In the genomic region with DNA sequence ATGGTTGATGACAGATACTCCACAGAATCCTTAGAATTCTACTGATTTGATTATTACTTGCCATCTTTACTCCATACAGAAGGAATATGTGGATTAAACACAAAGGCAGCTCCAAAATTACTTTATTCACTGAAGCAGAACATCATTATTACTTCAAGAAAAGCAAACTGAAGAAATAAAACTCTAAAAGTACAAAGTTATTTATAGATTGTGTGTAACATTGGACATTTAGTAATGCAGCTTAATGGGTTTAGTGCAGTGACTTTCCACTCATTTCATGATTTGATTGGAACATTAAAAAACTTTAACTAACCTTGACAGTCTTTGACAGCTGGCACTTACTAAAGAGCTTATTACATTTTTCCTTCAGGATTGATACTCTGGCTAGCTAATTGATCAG, we compare ENCODE assay signal across 14 cellular contexts.
"Had no signal": no experiment of that assay in that cellular context is flagged by ENCODE, and none has a peak within 500 bp of the region (broad histone marks: within the 10 kb centered on the region; RNA-seq: fewer than 3 reads in every experiment).

No MANE protein-coding gene starts in this region.

- H3K9ac ChIP-seq: parathyroid adenoma had no signal

- ATAC-seq: activated CD4-positive, CD25-positive, alpha-beta regulatory T cell treated with anti-CD3 and anti-CD28 coated beads, Interleukin-2, amount 50 U/mL, for 24 hours; activated naive CD4-positive, alpha-beta T cell treated with anti-CD3 and anti-CD28 coated beads, Interleukin-2, amount 50 U/mL, for 72 hours; right lobe of liver; stimulated activated naive B cell treated with anti-CD40 and anti-IgM and Interleukin-4, amounts not matched to agents 10 μg/mL and 1 μg/mL and 100 μg/mL, for 72 hours; upper lobe of right lung had no signal

- H3K4me3 ChIP-seq: breast epithelium, lung, right lobe of liver, upper lobe of right lung had no signal

- H3K36me3 ChIP-seq: breast epithelium, right lobe of liver, upper lobe of right lung had no signal

- H3K4me1 ChIP-seq: parathyroid adenoma, right lobe of liver had no signal

- H3K27me3 ChIP-seq: breast epithelium, right lobe of liver, upper lobe of right lung had no signal

- DNase-seq: activated CD4-positive, alpha-beta T cell treated with anti-CD3 and anti-CD28 coated beads, Interleukin-2, amount 50 U/mL, for 4 hours; activated effector memory CD4-positive, alpha-beta T cell treated with Interleukin-2 at 50 U/mL for 16 hours; activated T-cell treated with anti-CD3 and anti-CD28 coated beads, Interleukin-2, amount 50 U/mL, for 24 hours; naive B cell; right lobe of liver; stimulated activated CD4-positive, alpha-beta T cell treated with anti-CD3 and anti-CD28 coated beads, Interleukin-2, amount 100 ng/mL, for 24 hours; stimulated activated naive B cell treated with anti-CD40 and anti-IgM and Interleukin-4, amounts not matched to agents 10 μg/mL and 1 μg/mL and 100 μg/mL, for 72 hours; SW 1271; upper lobe of right lung had no signal

- H3K27ac ChIP-seq: breast epithelium, parathyroid adenoma, right lobe of liver, upper lobe of right lung had no signal

- H3K9me3 ChIP-seq: breast epithelium, right lobe of liver, upper lobe of right lung had no signal
